Comparison of ENCODE assay signal across 23 cellular contexts in the genomic region with DNA sequence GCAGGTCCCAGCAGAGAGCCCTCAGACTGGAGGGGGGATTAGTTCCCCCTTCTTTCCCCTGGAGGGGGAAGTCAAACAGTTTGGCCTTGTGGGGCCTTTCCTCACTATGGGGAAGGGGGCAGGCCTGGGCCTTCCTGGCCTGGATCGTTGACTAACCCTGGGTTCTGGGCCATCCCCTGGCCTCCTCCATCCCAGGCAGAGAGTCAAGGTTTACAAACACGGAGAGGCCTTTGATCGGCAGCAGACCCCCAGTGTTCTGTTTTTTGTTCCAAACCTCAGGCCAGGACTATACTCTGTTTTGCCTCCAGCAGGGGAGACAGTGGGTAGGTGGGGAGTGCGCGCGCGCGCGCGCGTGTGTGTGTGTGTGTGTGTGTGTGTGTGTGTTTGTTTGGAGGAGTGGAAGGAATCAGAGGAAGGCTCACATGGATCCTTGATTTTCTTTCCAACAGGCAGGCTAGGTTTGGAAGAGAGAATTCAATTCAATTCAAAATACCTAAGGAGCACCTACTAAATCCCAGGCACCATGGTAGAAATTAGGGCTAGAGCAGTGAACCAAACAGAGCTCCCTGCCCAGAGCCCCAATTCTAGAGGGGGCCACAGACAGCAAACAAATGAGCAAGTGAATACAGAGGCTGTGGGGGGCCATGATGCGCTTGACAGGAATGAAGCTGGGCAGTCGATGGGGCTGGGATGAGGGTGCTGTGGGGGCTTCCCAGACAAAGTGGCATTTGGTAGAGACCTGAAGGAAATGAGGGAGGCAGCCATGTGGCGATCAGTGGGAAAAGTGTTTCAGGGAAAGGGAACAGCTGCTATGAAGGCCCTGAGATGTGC. TPM values are rescaled to one million over a fixed set of nuclear protein-coding genes. Genes with fewer than 3 reads are reported as not detected.
DNase-seq lines count a peak whose midpoint lies in the region; ATAC-seq and TF ChIP-seq lines count a peak whose summit lies in the region.
"Had no signal": no experiment of that assay in that cellular context is flagged by ENCODE, and none has a peak within 500 bp of the region (broad histone marks: within the 10 kb centered on the region; RNA-seq: fewer than 3 reads in every experiment).

No MANE protein-coding gene starts in this region.

- H3K4me3 Mint-ChIP-seq in nephron = no peak overlapping the region
- H3K4me3 Mint-ChIP-seq: activated CD4-positive, alpha-beta memory T cell treated with anti-CD3 and anti-CD28 coated beads, Interleukin-2, amount 10 ng/mL, durations not matched to agents 7 days and 5 days; activated T-cell treated with anti-CD3 and anti-CD28 coated beads, Interleukin-2, amount 50 U/mL, for 24 hours; mesothelial cell of epicardium; naive thymus-derived CD8-positive, alpha-beta T cell had no signal

- in situ Hi-C loops in astrocyte of the spinal cord (cut with HindIII; ENCODE audit: low sequenced_read_pairs) (no loop called here), HAP-1 (cut with MboI; ENCODE audit: low sequenced_read_pairs) (no loop called here)

- DNase-seq in ELF-1 (ENCODE audit: low read depth, low spot score) (peak; percentile 73), astrocyte of the spinal cord (ENCODE audit: low read depth, low spot score) (peak; percentile 35), left colon (no peak), HAP-1 (ENCODE audit: low spot score in 2 of 2) (no peak)
- DNase-seq in stimulated activated CD4-positive, alpha-beta T cell treated with anti-CD3 and anti-CD28 coated beads, Interleukin-4, amount 100 ng/mL, for 4 hours = no peak
- DNase-seq: activated CD4-positive, alpha-beta memory T cell treated with anti-CD3 and anti-CD28 coated beads, Interleukin-2, amount 10 ng/mL, durations not matched to agents 7 days and 5 days; activated naive CD4-positive, alpha-beta T cell; activated T-cell treated with anti-CD3 and anti-CD28 coated beads, Interleukin-2, amount 50 U/mL, for 24 hours; adrenal gland; C1 segment of cervical spinal cord; dermis blood vessel endothelial cell; DND-41; left lung; naive thymus-derived CD8-positive, alpha-beta T cell; NCI-H1105 treated with DMSO at 0.1 percent for 48 hours; NCI-H2081 treated with DMSO at 0.1 percent for 48 hours; NCI-H446; OCI-M1; substantia nigra had no signal

- no peaks in the 10 kb centered on the region for H3K27me3 Mint-ChIP-seq in nephron (ENCODE audit: low read depth)
- H3K27me3 Mint-ChIP-seq: activated T-cell treated with anti-CD3 and anti-CD28 coated beads, Interleukin-2, amount 50 U/mL, for 24 hours had no signal

- peaks cover 13% of the 10 kb centered on the region for H3K4me1 Mint-ChIP-seq in nephron
- H3K4me1 Mint-ChIP-seq: activated CD4-positive, alpha-beta memory T cell treated with anti-CD3 and anti-CD28 coated beads, Interleukin-2, amount 10 ng/mL, durations not matched to agents 7 days and 5 days; mesothelial cell of epicardium; naive thymus-derived CD8-positive, alpha-beta T cell had no signal

- peak overlapping the region; percentile 40 to 92 (median 61) for H3K27ac Mint-ChIP-seq in nephron
- H3K27ac Mint-ChIP-seq: activated CD4-positive, alpha-beta memory T cell treated with anti-CD3 and anti-CD28 coated beads, Interleukin-2, amount 10 ng/mL, durations not matched to agents 7 days and 5 days; activated T-cell treated with anti-CD3 and anti-CD28 coated beads, Interleukin-2, amount 50 U/mL, for 24 hours; mesothelial cell of epicardium had no signal

- H3K27me3 ChIP-seq in HAP-1 (ENCODE audit: low read depth) = no peaks in the 10 kb centered on the region
- H3K27me3 ChIP-seq: adrenal gland, left lung had no signal

- peaks cover 11% of the 10 kb centered on the region for H3K36me3 Mint-ChIP-seq in nephron (ENCODE audit: low read depth)

- no peaks in the 10 kb centered on the region for H3K36me3 ChIP-seq in HAP-1 (replicated peaks)
- H3K36me3 ChIP-seq: adrenal gland, left lung had no signal

- H3K4me3 ChIP-seq in astrocyte of the spinal cord (ENCODE audit: low read depth, low read length) = no peak overlapping the region
- no peak overlapping the region for H3K4me3 ChIP-seq in HAP-1
- H3K4me3 ChIP-seq: adrenal gland, left lung had no signal

- H3K9me3 Mint-ChIP-seq in nephron = peaks cover 9% of the 10 kb centered on the region

- no peaks in the 10 kb centered on the region for H3K4me1 ChIP-seq in HAP-1
- H3K4me1 ChIP-seq: adrenal gland, left lung, parathyroid adenoma had no signal

- no peaks in the 10 kb centered on the region for H3K9me3 ChIP-seq in HAP-1

- intact Hi-C loops in left colon (cut with DNase I, micrococcal nuclease) = no loop called here

- ATAC-seq in left colon = no peak
- ATAC-seq: activated CD4-positive, CD25-positive, alpha-beta regulatory T cell treated with anti-CD3 and anti-CD28 coated beads, Interleukin-2, amount 50 U/mL, for 24 hours; left lung; naive thymus-derived CD8-positive, alpha-beta T cell had no signal

- no peak for TF ChIP-seq CTCF in astrocyte of the spinal cord (IDR thresholded peaks at IDR 0.05; ENCODE audit: low read depth, low read length)
- TF ChIP-seq CTCF in nephron (IDR thresholded peaks at IDR 0.05; ENCODE audit: unreplicated experiment in 3 of 3) = no peak

RNA-seq across cellular contexts. Expression of gene TP53RK, which starts 14.8 kb away (rescaled TPM):
- total RNA-seq in left colon = 1 to 10 TPM; 7.9 to 9.5 TPM

RNA-seq across cellular contexts. Expression of gene SLC13A3, which starts 23.2 kb away (rescaled TPM):
- total RNA-seq in left colon = under 1 TPM; 0.39 to 0.92 TPM
- total RNA-seq: activated CD4-positive, alpha-beta memory T cell treated with anti-CD3 and anti-CD28 coated beads, Interleukin-2, amount 10 ng/mL, durations not matched to agents 7 days and 5 days; dermis blood vessel endothelial cell had no signal

RNA-seq across cellular contexts. Expression of gene SLC2A10, which starts 35.0 kb away (rescaled TPM):
- total RNA-seq in left colon = 10 to 100 TPM; 29.1 to 29.6 TPM
- total RNA-seq: activated CD4-positive, alpha-beta memory T cell treated with anti-CD3 and anti-CD28 coated beads, Interleukin-2, amount 10 ng/mL, durations not matched to agents 7 days and 5 days had no signal

Comparison
In these comparisons a context has a peak if more than half of its experiments do, and no peak if none do; other contexts are left out.
1. DNase-seq: peak in ELF-1 (single experiment) and astrocyte of the spinal cord (single experiment); none in left colon (0 of 2), stimulated activated CD4-positive, alpha-beta T cell treated with anti-CD3 and anti-CD28 coated beads, Interleukin-4, amount 100 ng/mL, for 4 hours (0 of 2) and HAP-1 (0 of 2).